8 cellular contexts compared by ENCODE assay signal in the genomic region with DNA sequence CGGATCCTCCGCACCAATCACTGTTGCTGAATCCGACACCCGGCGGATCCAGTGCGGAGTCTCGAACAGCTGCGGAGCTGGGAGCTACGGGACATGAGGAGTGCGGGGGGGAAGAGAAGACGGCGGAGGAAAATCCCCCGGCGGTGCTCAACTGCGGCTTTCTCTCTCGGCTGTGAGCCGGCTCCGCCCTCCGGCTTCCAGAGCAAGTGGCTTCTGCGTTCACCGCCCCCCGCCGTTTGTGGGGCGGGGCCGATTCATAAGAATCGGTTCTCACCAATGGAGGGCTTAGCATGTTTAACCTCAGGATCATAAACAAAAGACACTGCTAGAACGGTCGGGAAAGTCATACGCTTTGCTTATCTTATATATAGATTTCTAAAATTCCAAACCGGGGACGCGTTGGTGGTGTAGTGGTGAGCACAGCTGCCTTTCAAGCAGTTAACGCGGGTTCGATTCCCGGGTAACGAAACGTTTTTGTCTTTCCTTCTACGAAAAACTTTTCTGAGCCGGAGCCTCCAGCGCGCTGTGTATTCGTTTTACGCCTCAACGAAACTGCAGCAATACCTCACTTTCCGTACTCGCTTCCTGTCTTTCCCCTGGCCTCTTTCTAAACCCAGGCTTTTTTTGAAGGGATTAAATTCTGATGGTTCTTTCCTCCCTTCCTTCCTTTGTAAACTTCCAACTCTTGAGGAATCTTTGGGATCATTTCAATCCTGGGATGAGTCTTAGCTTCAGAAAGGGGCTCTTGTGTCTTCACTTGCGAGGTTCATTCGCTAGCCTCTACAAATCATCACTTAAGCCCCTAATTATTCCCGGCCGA. TPM values are rescaled to one million over a fixed set of nuclear protein-coding genes. Genes with fewer than 3 reads are reported as not detected.
A peak's percentile ranks its signal among the peaks of the same experiment; 100 is the strongest.
DNase-seq lines count a peak whose midpoint lies in the region; ATAC-seq and TF ChIP-seq lines count a peak whose summit lies in the region.
"Not testable (repeated sequence)": the region's sequence is repeated elsewhere in the genome, so short reads cannot be mapped to it uniquely, and the experiment has no call there.

No MANE protein-coding gene starts in this region.

- H3K4me1 ChIP-seq in neutrophil (ENCODE audit: control insufficient read depth in 1 of 2, insufficient read depth in 1 of 2, low read depth in 1 of 2, low read length in 1 of 2) = peaks cover 19 to 30% of the 10 kb centered on the region in 2 experiments

- not testable (repeated sequence) for H3K27me3 ChIP-seq in neutrophil

- H3K4me3 ChIP-seq in HFF-Myc (replicated peaks; ENCODE audit: low read depth, low read length) = peak overlapping the region; percentile 49
- peak overlapping the region; percentile 66 to 70 for H3K4me3 ChIP-seq in neutrophil (ENCODE audit: low read depth in 1 of 2, low read length in 1 of 2)

- not testable (repeated sequence) for H3K27me3 Mint-ChIP-seq in activated naive CD8-positive, alpha-beta T cell

- peak overlapping the region; percentile 92 for H3K4me3 Mint-ChIP-seq in activated naive CD8-positive, alpha-beta T cell

- not testable (repeated sequence) for H3K9me3 Mint-ChIP-seq in activated naive CD8-positive, alpha-beta T cell (ENCODE audit: low read depth)

- ATAC-seq in SK-N-SH treated with all-trans-retinoic acid at 6 μM for 48 hours = peak; percentile 94

- H3K9me3 ChIP-seq in neutrophil = not testable (repeated sequence)

- H3K36me3 ChIP-seq in neutrophil = not testable (repeated sequence)

- peak overlapping the region; percentile 91 for H3K27ac Mint-ChIP-seq in activated naive CD8-positive, alpha-beta T cell

- not testable (repeated sequence) for TF ChIP-seq CTCF in HFF-Myc (IDR thresholded peaks at IDR 0.05; ENCODE audit: low read depth, low read length, missing control alignments); neutrophil (IDR thresholded peaks at IDR 0.05)

- peaks cover 23% of the 10 kb centered on the region for H3K4me1 Mint-ChIP-seq in activated naive CD8-positive, alpha-beta T cell (ENCODE audit: low read depth)

- not testable (repeated sequence) for H3K36me3 Mint-ChIP-seq in activated naive CD8-positive, alpha-beta T cell

- peak overlapping the region; percentile 75 for H3K27ac ChIP-seq in neutrophil

- DNase-seq in GM04503 (ENCODE audit: low read depth) (peak; percentile 83), HFF-Myc (ENCODE audit: extremely low read depth, low read depth) (peak; percentile 93), NAMALWA (ENCODE audit: low spot score) (peak; percentile 92), glomerular endothelial cell (ENCODE audit: extremely low read depth, low read depth, low spot score) (peak; percentile 93), stromal cell of bone marrow (ENCODE audit: low read depth) (peak; percentile 89)

TF ChIP-seq in SK-N-SH treated with all-trans-retinoic acid at 6 μM for 48 hours, 23 proteins besides CTCF, POLR2A, EP300 and RAD21:
- TF ChIP-seq, protein P1, sequence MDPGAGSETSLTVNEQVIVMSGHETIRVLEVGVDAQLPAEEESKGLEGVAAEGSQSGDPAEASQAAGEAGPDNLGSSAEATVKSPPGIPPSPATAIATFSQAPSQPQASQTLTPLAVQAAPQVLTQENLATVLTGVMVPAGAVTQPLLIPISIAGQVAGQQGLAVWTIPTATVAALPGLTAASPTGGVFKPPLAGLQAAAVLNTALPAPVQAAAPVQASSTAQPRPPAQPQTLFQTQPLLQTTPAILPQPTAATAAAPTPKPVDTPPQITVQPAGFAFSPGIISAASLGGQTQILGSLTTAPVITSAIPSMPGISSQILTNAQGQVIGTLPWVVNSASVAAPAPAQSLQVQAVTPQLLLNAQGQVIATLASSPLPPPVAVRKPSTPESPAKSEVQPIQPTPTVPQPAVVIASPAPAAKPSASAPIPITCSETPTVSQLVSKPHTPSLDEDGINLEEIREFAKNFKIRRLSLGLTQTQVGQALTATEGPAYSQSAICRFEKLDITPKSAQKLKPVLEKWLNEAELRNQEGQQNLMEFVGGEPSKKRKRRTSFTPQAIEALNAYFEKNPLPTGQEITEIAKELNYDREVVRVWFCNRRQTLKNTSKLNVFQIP (CRISPR knock-in tag; IDR thresholded peaks at IDR 0.05; ENCODE audit: borderline replicate concordance, low read depth) = 0 out of 2 replicates have a peak, but pooled peaks have one; percentile 41

RNA-seq across cellular contexts. Expression of a gene that starts 18.4 kb away (rescaled TPM):
- not detected in 2 replicates for total RNA-seq in glomerular endothelial cell

RNA-seq across cellular contexts. Expression of a gene that starts 50.4 kb away (rescaled TPM):
- not detected in 2 replicates for total RNA-seq in glomerular endothelial cell

Comparison
In these comparisons a context has a peak if more than half of its experiments do, and no peak if none do; other contexts are left out.
1. Peak in every context shown above with its lines: DNase-seq, ATAC-seq, H3K4me3 ChIP-seq and H3K27ac ChIP-seq.